24 cellular contexts compared by ENCODE assay signal in genomic region chr11:67705264-67705663, GRCh38. TPM values are rescaled to one million over a fixed set of nuclear protein-coding genes. Genes with fewer than 3 reads are reported as not detected.
A peak's percentile ranks its signal among the peaks of the same experiment; 100 is the strongest.
DNase-seq lines count a peak whose midpoint lies in the region; ATAC-seq, FAIRE-seq and TF ChIP-seq lines count a peak whose summit lies in the region.
"Had no signal": no experiment of that assay in that cellular context is flagged by ENCODE, and none has a peak within 500 bp of the region (broad histone marks: within the 10 kb centered on the region; RNA-seq: fewer than 3 reads in every experiment).

No MANE protein-coding gene starts in this region.

- H3K27ac ChIP-seq in HEK293 (ENCODE audit: extremely low read depth, low read depth, low read length), result no peak overlapping the region
- H3K27ac ChIP-seq in K562 (ENCODE audit: extremely low read depth, low read depth, low read length), result no peak overlapping the region
- H3K27ac ChIP-seq in mesendoderm (ENCODE audit: low read depth, low read length), result no peak overlapping the region
- H3K27ac ChIP-seq: BLaER1, C4-2B had no signal

- no peak for TF ChIP-seq RAD21 in K562 (CRISPR knock-in tag; conservative IDR thresholded peaks at IDR 0.05 in 1 of 2, IDR thresholded peaks at IDR 0.05 in 1 of 2)

- TF ChIP-seq CTCF in HEK293 (tag by site-specific recombination; IDR thresholded peaks at IDR 0.05), result no peak
- no peak for TF ChIP-seq CTCF in K562 (IDR thresholded peaks at IDR 0.05 in 2 of 3, conservative IDR thresholded peaks at IDR 0.05 in 1 of 3; ENCODE audit: insufficient read depth in 2 of 3, low read depth in 1 of 3, low read length in 3 of 3)
- no peak for TF ChIP-seq CTCF in CD14-positive monocyte (IDR thresholded peaks at IDR 0.05)

- no peak overlapping the region for H3K23ac ChIP-seq in mesendoderm (ENCODE audit: low read length)

- H2BK120ac ChIP-seq in mesendoderm (ENCODE audit: low read depth, low read length), result no peak overlapping the region

- no peak overlapping the region for H4K5ac ChIP-seq in mesendoderm (ENCODE audit: low read length)

- no peak overlapping the region for H3K4ac ChIP-seq in mesendoderm (ENCODE audit: low read depth, low read length)

- H3K9me3 ChIP-seq in HEK293 (ENCODE audit: control insufficient read depth, insufficient read depth, low read depth, low read length) (no peaks in the 10 kb centered on the region), K562 (replicated peaks; ENCODE audit: control insufficient read depth, insufficient read depth, low read depth, low read length) (no peaks in the 10 kb centered on the region; the same call in 1 of the 2 replicates)
- H3K9me3 ChIP-seq: BLaER1, HAP-1 had no signal

- intact Hi-C loops in K562 (cut with micrococcal nuclease), result no loop called here
- intact Hi-C loops in CD14-positive monocyte (cut with micrococcal nuclease), result no loop called here

- H3K79me2 ChIP-seq in K562 (ENCODE audit: control insufficient read depth, insufficient read depth, low read length) (no peaks in the 10 kb centered on the region), mesendoderm (ENCODE audit: control insufficient read depth, insufficient read depth, low read length) (no peaks in the 10 kb centered on the region)

- H3K36me3 ChIP-seq in HEK293 (ENCODE audit: control insufficient read depth in 2 of 2, insufficient read depth in 1 of 2, low read length in 2 of 2) (no peaks in the 10 kb centered on the region), K562 (ENCODE audit: control insufficient read depth, insufficient read depth, low read length) (no peaks in the 10 kb centered on the region), mesendoderm (ENCODE audit: control insufficient read depth, insufficient read depth, low read length) (no peaks in the 10 kb centered on the region)
- H3K36me3 ChIP-seq: BLaER1, HAP-1 had no signal

- TF ChIP-seq POLR2A in K562 (conservative IDR thresholded peaks at IDR 0.05), result no peak

- 0% methylated on average over 3 of the region's 3 CpGs for WGBS in K562 (ENCODE audit: insufficient coverage, low coverage, missing lambda C conversion rate)
- WGBS in mesendoderm (ENCODE audit: extremely low coverage, insufficient coverage, low lambda C conversion rate), result no CpG with 5 or more reads among the region's 3 CpGs

- FAIRE-seq in K562 (lab: Jason Lieb, UNC), result no peak
- FAIRE-seq: D721Med, GM12878, H54 had no signal

- H4K20me1 ChIP-seq in K562 (replicated peaks; ENCODE audit: control insufficient read depth, insufficient read depth, low read length), result no peaks in the 10 kb centered on the region
- H4K20me1 ChIP-seq: BLaER1 had no signal

- H2AK5ac ChIP-seq in mesendoderm (ENCODE audit: low read length), result peak overlapping the region; percentile 78

- BruUV-seq in K562 (replicated peaks; lab: Mats Ljungman, UMichigan), result no TSS peak

- no peak for TF ChIP-seq EP300 in K562 (IDR thresholded peaks at IDR 0.05; ENCODE audit: low read length)

- no peaks in the 10 kb centered on the region for H3K4me1 Mint-ChIP-seq in CD14-positive monocyte
- H3K4me1 Mint-ChIP-seq: B cell; CD8-positive, alpha-beta memory T cell had no signal

- no peaks in the 10 kb centered on the region for H3K79me1 ChIP-seq in mesendoderm (ENCODE audit: low read length)

- no peak overlapping the region for H2AFZ ChIP-seq in K562 (ENCODE audit: low read depth, low read length)

- peak overlapping the region; percentile 15 for H3K56ac ChIP-seq in mesendoderm (ENCODE audit: low read length)

- no peak overlapping the region for H3K4me3 Mint-ChIP-seq in CD14-positive monocyte
- H3K4me3 Mint-ChIP-seq: B cell; CD4-positive, alpha-beta T cell; CD8-positive, alpha-beta memory T cell had no signal

- H2BK5ac ChIP-seq in mesendoderm (ENCODE audit: low read length), result no peak overlapping the region

- CTCF ChIA-PET in HEK293 (lab: Yijun Ruan, JAX) (no interaction called here), K562 (lab: Yijun Ruan, JAX; ENCODE audit: low intra/inter-chr PET ratio) (no interaction called here)

- in situ Hi-C loops in K562 (cut with MboI), result loop anchor here (5.0 kb wide), 1 partner anchor 282 kb away; no protein-coding TSS in a partner anchor

- H3K4me1 ChIP-seq in HEK293 (ENCODE audit: control insufficient read depth, insufficient read depth, low read length) (0 out of 2 replicates have a peak, but pooled peaks cover 3% of the 10 kb centered on the region), K562 (replicated peaks in 1 of 2; ENCODE audit: control insufficient read depth in 2 of 2, insufficient read depth in 2 of 2, low read length in 2 of 2) (no peaks in the 10 kb centered on the region), mesendoderm (ENCODE audit: control insufficient read depth, low read depth, low read length) (no peaks in the 10 kb centered on the region)
- H3K4me1 ChIP-seq: BLaER1 had no signal

- POLR2A ChIA-PET in HEK293 (lab: Yijun Ruan, JAX) (no interaction called here), K562 (lab: Yijun Ruan, JAX) (no interaction called here)

- peaks cover 2 to 16% (median 9%) of the 10 kb centered on the region in 3 donors for H3K27me3 Mint-ChIP-seq in CD14-positive monocyte (ENCODE audit: low read depth in 3 of 3)

- H4K8ac ChIP-seq in mesendoderm (ENCODE audit: low read depth, low read length), result no peak overlapping the region

- H3K18ac ChIP-seq in mesendoderm (ENCODE audit: low read length), result no peak overlapping the region

- ATAC-seq in K562 (no peak), GM18907 (IDR thresholded peaks at IDR 0.05; ENCODE audit: unreplicated experiment) (no peak), GM19397 (IDR thresholded peaks at IDR 0.05; ENCODE audit: unreplicated experiment) (no peak)
- ATAC-seq: GM12878 had no signal

- H3K9me1 ChIP-seq in K562 (ENCODE audit: control insufficient read depth, insufficient read depth, low read length), result no peaks in the 10 kb centered on the region

- H3K27me3 ChIP-seq in K562 (ENCODE audit: control insufficient read depth in 2 of 2, insufficient read depth in 2 of 2, low read length in 2 of 2) (peaks cover 11 to 24% of the 10 kb centered on the region in 2 experiments), mesendoderm (ENCODE audit: insufficient read depth, low read length, poor library complexity) (no peaks in the 10 kb centered on the region)
- H3K27me3 ChIP-seq: BLaER1 had no signal

- H3K36me3 Mint-ChIP-seq in CD14-positive monocyte, result no peaks in the 10 kb centered on the region
- H3K36me3 Mint-ChIP-seq: CD8-positive, alpha-beta memory T cell had no signal

- H3K9me3 Mint-ChIP-seq in CD14-positive monocyte, result peaks cover 0 to 2% (median 0%) of the 10 kb centered on the region in 7 donors
- H3K9me3 Mint-ChIP-seq: CD4-positive, alpha-beta T cell had no signal

- peak overlapping the region; percentile 45 for H2BK15ac ChIP-seq in mesendoderm (replicated peaks; ENCODE audit: low read depth)

- H3K9ac ChIP-seq in K562 (ENCODE audit: insufficient read depth in 1 of 2, low read depth in 2 of 2, low read length in 2 of 2) (no peak overlapping the region), mesendoderm (ENCODE audit: low read length) (no peak overlapping the region)
- H3K9ac ChIP-seq: BLaER1 had no signal

- H3K4me2 ChIP-seq in K562 (ENCODE audit: insufficient read depth, low read length) (no peak overlapping the region), mesendoderm (ENCODE audit: low read length) (no peak overlapping the region)
- H3K4me2 ChIP-seq: BLaER1 had no signal

- no peak overlapping the region for H3K27ac Mint-ChIP-seq in CD14-positive monocyte
- H3K27ac Mint-ChIP-seq: B cell; CD4-positive, alpha-beta T cell; CD8-positive, alpha-beta memory T cell had no signal

- H3K4me3 ChIP-seq in HEK293 (ENCODE audit: low read depth, low read length), result no peak overlapping the region
- no peak overlapping the region for H3K4me3 ChIP-seq in K562
- no peak overlapping the region for H3K4me3 ChIP-seq in mesendoderm (ENCODE audit: low read length)
- H3K4me3 ChIP-seq: BLaER1, GM12878, HAP-1 had no signal

- peak; percentile 23 for DNase-seq in Ammon's horn (ENCODE audit: low spot score)
- no peak for DNase-seq in K562 (ENCODE audit: extremely low read depth in 1 of 4, low spot score in 3 of 4)
- DNase-seq in mesendoderm, result no peak
- DNase-seq in mucosa of gallbladder (ENCODE audit: low spot score), result no peak
- DNase-seq in CD14-positive monocyte (ENCODE audit: low spot score), result no peak
- DNase-seq: CD4-positive, alpha-beta T cell; CD8-positive, alpha-beta memory T cell; DMS 273 treated with DMSO at 0.1 percent for 48 hours; DMS79; EL; GDM1; GOT3 had no signal

RNA-seq across cellular contexts. Expression of gene ALDH3B2, which starts 30.8 kb away (rescaled TPM):
- total RNA-seq in K562 (2011; cell fraction: chromatin; rRNA removed; ENCODE audit: low replicate concordance), result not detected in 2 replicates
- total RNA-seq in K562 (2011; cell fraction: nucleolus; rRNA removed), result not detected in 2 replicates
- total RNA-seq in K562 (2011; cell fraction: nucleoplasm; rRNA removed), result not detected in 2 replicates
- not detected in 2 replicates for total RNA-seq in K562 (2014; rRNA removed)
- not detected in 2 replicates for total RNA-seq in K562 (2014; rRNA removed; fragmentation: Illumina TruSeq; extraction: Trizol)
- not detected in 2 replicates for total RNA-seq in K562 (2015; rRNA removed; fragmentation: Illumina TruSeq; extraction: Trizol)
- total RNA-seq in K562 (2021), result not detected in 2 replicates
- not detected in 2 replicates for polyA plus RNA-seq in K562 (2011; rRNA removed)
- polyA plus RNA-seq in K562 (2011; cell fraction: cytosol; rRNA removed), result not detected in 2 replicates
- polyA plus RNA-seq in K562 (2011; cell fraction: nucleus; rRNA removed), result not detected in 2 replicates
- not detected in 2 replicates for polyA plus RNA-seq in K562 (2012)
- not detected in 2 replicates for polyA plus RNA-seq in K562 (2014; fragmentation: Illumina TruSeq; extraction: Trizol)
- not detected for polyA plus RNA-seq in K562 (2014; fragmentation: Nextera tagmentation; extraction: Ambion mirVana)
- polyA plus RNA-seq in K562 (2014; rRNA removed), result not detected in 2 replicates
- polyA minus RNA-seq in K562 (2011; rRNA and poly(A)+ RNA removed), result not detected in 2 replicates
- not detected in 2 replicates for polyA minus RNA-seq in K562 (2011; cell fraction: cytosol; rRNA and poly(A)+ RNA removed)
- polyA minus RNA-seq in K562 (2011; cell fraction: nucleus; rRNA and poly(A)+ RNA removed), result not detected in 2 replicates
- polyA plus RNA-seq in mesendoderm (2013, experiment 1 of 2), result 0.11 TPM
- 0.15 TPM for polyA plus RNA-seq in mesendoderm (2013, experiment 2 of 2)
- total RNA-seq in mucosa of gallbladder, result 0.63 TPM
- polyA plus RNA-seq in CD14-positive monocyte, result not detected
- total RNA-seq: A172; A673; B cell; CD4-positive, alpha-beta T cell; CD8-positive, alpha-beta memory T cell had no signal
- polyA plus RNA-seq: CD8-positive, alpha-beta memory T cell had no signal

RNA-seq across cellular contexts. Expression of gene ACY3, which starts 54.7 kb away (rescaled TPM):
- total RNA-seq in K562 (2011; cell fraction: chromatin; rRNA removed; ENCODE audit: low replicate concordance), result not detected in 2 replicates
- total RNA-seq in K562 (2011; cell fraction: nucleolus; rRNA removed), result not detected in 2 replicates
- not detected in 2 replicates for total RNA-seq in K562 (2011; cell fraction: nucleoplasm; rRNA removed)
- total RNA-seq in K562 (2014; rRNA removed), result not detected in 2 replicates
- not detected in 2 replicates for total RNA-seq in K562 (2014; rRNA removed; fragmentation: Illumina TruSeq; extraction: Trizol)
- not detected in 2 replicates for total RNA-seq in K562 (2015; rRNA removed; fragmentation: Illumina TruSeq; extraction: Trizol)
- total RNA-seq in K562 (2021), result not detected in 2 replicates
- not detected in 2 replicates for polyA plus RNA-seq in K562 (2011; rRNA removed)
- polyA plus RNA-seq in K562 (2011; cell fraction: cytosol; rRNA removed), result not detected in 2 replicates
- not detected in 2 replicates for polyA plus RNA-seq in K562 (2011; cell fraction: nucleus; rRNA removed)
- polyA plus RNA-seq in K562 (2012), result not detected in 2 replicates
- not detected in 2 replicates for polyA plus RNA-seq in K562 (2014; fragmentation: Illumina TruSeq; extraction: Trizol)
- polyA plus RNA-seq in K562 (2014; fragmentation: Nextera tagmentation; extraction: Ambion mirVana), result not detected
- polyA plus RNA-seq in K562 (2014; rRNA removed), result not detected in 2 replicates
- not detected in 2 replicates for polyA minus RNA-seq in K562 (2011; rRNA and poly(A)+ RNA removed)
- not detected in 2 replicates for polyA minus RNA-seq in K562 (2011; cell fraction: cytosol; rRNA and poly(A)+ RNA removed)
- not detected in 2 replicates for polyA minus RNA-seq in K562 (2011; cell fraction: nucleus; rRNA and poly(A)+ RNA removed)
- 0.08 TPM for polyA plus RNA-seq in mesendoderm (2013, experiment 1 of 2)
- 0.13 TPM for polyA plus RNA-seq in mesendoderm (2013, experiment 2 of 2)
- total RNA-seq in mucosa of gallbladder, result 16.0 TPM
- polyA plus RNA-seq in CD14-positive monocyte, result under 1 TPM; 0.16 to 0.21 TPM
- total RNA-seq: A673, B cell had no signal

Comparison
In these comparisons a context has a peak if more than half of its experiments do, and no peak if none do; other contexts are left out.
1. RNA of gene ACY3, which starts 54.7 kb away (total RNA-seq): 16.0 TPM in mucosa of gallbladder (single experiment); not detected in K562; every median in the first group is over 10 times any median in the second.